In the genomic region with DNA sequence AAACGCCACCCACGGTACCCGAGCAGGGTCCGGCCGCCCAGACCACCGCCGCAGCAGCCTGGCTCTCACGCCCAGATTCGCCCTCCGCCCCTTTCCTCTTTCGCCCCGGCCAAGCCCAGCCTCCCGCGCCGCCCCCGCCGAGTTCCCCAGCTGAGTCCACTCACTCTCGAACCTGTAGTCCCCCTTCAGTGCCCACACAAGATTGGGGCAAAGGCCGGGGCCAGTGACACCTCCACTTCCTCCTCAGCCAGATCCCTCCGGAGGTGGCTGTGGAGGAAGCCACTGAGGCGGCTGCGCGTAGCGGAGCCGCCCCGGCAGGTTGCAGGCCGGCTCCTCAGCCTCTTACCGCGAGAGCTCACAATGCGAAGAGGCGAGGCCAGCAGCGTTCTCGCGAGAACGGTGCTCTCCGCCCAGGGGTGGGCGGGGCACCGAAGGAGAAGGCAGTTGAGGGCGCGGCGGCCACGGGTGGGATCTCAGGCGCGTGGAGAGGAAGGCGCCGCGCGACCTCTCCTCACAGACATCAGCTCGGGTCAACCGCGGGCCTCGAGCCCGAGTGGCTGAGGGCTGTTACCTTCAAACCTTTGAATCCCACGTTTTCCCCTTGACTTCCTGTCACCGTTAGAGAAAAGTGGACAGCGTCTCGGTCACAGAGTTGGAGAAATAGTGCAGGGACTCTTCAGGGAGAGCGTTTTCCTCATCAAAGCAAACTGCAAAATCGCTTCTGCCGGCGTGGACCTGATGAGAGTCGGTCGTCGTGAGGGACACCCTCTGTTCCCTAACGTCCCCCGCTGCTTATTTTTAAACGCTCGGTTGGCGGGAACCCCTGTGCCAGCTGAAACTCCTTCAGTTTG, we compare ENCODE assay signal across 1 cellular context.
TF ChIP-seq lines count a peak whose summit lies in the region.

A gene (minus strand): TSS at position 295 of the 851 bp plus-strand sequence. CDS start 18,098 bp downstream, outside the sequence.

TF ChIP-seq in K562, 482 proteins besides CTCF, POLR2A, EP300 and RAD21 (continued from another document and continues in another):
- TF ChIP-seq, protein P1, sequence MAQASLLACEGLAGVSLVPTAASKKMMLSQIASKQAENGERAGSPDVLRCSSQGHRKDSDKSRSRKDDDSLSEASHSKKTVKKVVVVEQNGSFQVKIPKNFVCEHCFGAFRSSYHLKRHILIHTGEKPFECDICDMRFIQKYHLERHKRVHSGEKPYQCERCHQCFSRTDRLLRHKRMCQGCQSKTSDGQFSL (CRISPR knock-in tag; IDR thresholded peaks at IDR 0.05), result no peak
- TF ChIP-seq, protein P1 (tag; IDR thresholded peaks at IDR 0.05), result no peak
- TF ChIP-seq ETV6 (IDR thresholded peaks at IDR 0.05; ENCODE audit: borderline replicate concordance in 1 of 2, low read depth in 2 of 2, low read length in 1 of 2) (no peak), ETV6 (CRISPR knock-in tag; IDR thresholded peaks at IDR 0.05; ENCODE audit: borderline replicate concordance) (no peak), SAFB2 (IDR thresholded peaks at IDR 0.05; ENCODE audit: borderline replicate concordance, low read depth, low read length, severe bottlenecking) (no peak), HDAC8 (tag; IDR thresholded peaks at IDR 0.05) (no peak), CHD4 (IDR thresholded peaks at IDR 0.05; ENCODE audit: insufficient read depth, insufficient replicate concordance, low read depth, low read length, poor library complexity, severe bottlenecking) (no peak), GTF2A2 (tag; IDR thresholded peaks at IDR 0.05) (no peak), RNF2 (IDR thresholded peaks at IDR 0.05) (peak; percentile 60; the same call in 1 of the 2 replicates), SAP30 (IDR thresholded peaks at IDR 0.05; ENCODE audit: borderline replicate concordance, insufficient read depth, low read depth, low read length, poor library complexity, severe bottlenecking) (no peak), ZKSCAN1 (IDR thresholded peaks at IDR 0.05; ENCODE audit: low read depth, low read length) (0 out of 2 replicates have a peak, but pooled peaks have one; percentile 28), PRMT5 (CRISPR knock-in tag; IDR thresholded peaks at IDR 0.05) (no peak), SLC30A9 (CRISPR knock-in tag; IDR thresholded peaks at IDR 0.05) (no peak), CAMTA2 (CRISPR knock-in tag; conservative IDR thresholded peaks at IDR 0.05) (no peak), JUNB (CRISPR knock-in tag; conservative IDR thresholded peaks at IDR 0.05) (no peak), ZEB2 (IDR thresholded peaks at IDR 0.05) (no peak), ERF (CRISPR knock-in tag; IDR thresholded peaks at IDR 0.05) (no peak), CBX3 (IDR thresholded peaks at IDR 0.05; ENCODE audit: borderline replicate concordance in 1 of 2, low read length in 2 of 2) (peak in 1 of 2 experiments; percentile 48; a peak in 1 of 3 replicates), SUPT5H (IDR thresholded peaks at IDR 0.05) (peak; percentile 97), MTA3 (IDR thresholded peaks at IDR 0.05; ENCODE audit: borderline replicate concordance) (no peak; the same call in 1 of the 2 replicates), PTBP1 (IDR thresholded peaks at IDR 0.05; ENCODE audit: low read depth, low read length) (no peak), ZNF165 (CRISPR knock-in tag; IDR thresholded peaks at IDR 0.05; ENCODE audit: borderline replicate concordance) (no peak), ZNF766 (CRISPR knock-in tag; conservative IDR thresholded peaks at IDR 0.05) (0 out of 2 replicates have a peak, but pooled peaks have one; percentile 37), NCOA4 (IDR thresholded peaks at IDR 0.05; ENCODE audit: partially characterized antibody) (no peak), RBFOX2 (IDR thresholded peaks at IDR 0.05; ENCODE audit: low read depth, low read length) (peak; percentile 96), NONO (IDR thresholded peaks at IDR 0.05; ENCODE audit: low read depth in 2 of 2, low read length in 1 of 2) (no peak), ZNF444 (CRISPR knock-in tag; IDR thresholded peaks at IDR 0.05) (no peak), ZNF695 (CRISPR knock-in tag; IDR thresholded peaks at IDR 0.05) (no peak), EGR1 (conservative IDR thresholded peaks at IDR 0.05) (peak; percentile 81), CBX1 (IDR thresholded peaks at IDR 0.05; ENCODE audit: low read depth) (peak; percentile 95), RBM22 (IDR thresholded peaks at IDR 0.05; ENCODE audit: low read depth, low read length, poor library complexity, severe bottlenecking) (no peak), ZNF583 (CRISPR knock-in tag; IDR thresholded peaks at IDR 0.05) (no peak), ZFP1 (CRISPR knock-in tag; IDR thresholded peaks at IDR 0.05) (no peak), ETV5 (CRISPR knock-in tag; IDR thresholded peaks at IDR 0.05; ENCODE audit: low read depth) (no peak), KAT8 (IDR thresholded peaks at IDR 0.05; ENCODE audit: low read depth) (no peak), BMI1 (IDR thresholded peaks at IDR 0.05; ENCODE audit: low read length) (no peak)
- TF ChIP-seq, protein P2, sequence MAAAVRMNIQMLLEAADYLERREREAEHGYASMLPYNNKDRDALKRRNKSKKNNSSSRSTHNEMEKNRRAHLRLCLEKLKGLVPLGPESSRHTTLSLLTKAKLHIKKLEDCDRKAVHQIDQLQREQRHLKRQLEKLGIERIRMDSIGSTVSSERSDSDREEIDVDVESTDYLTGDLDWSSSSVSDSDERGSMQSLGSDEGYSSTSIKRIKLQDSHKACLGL (CRISPR knock-in tag; IDR thresholded peaks at IDR 0.05; ENCODE audit: borderline replicate concordance, poor library complexity, severe bottlenecking), result no peak
- TF ChIP-seq, protein P3, sequence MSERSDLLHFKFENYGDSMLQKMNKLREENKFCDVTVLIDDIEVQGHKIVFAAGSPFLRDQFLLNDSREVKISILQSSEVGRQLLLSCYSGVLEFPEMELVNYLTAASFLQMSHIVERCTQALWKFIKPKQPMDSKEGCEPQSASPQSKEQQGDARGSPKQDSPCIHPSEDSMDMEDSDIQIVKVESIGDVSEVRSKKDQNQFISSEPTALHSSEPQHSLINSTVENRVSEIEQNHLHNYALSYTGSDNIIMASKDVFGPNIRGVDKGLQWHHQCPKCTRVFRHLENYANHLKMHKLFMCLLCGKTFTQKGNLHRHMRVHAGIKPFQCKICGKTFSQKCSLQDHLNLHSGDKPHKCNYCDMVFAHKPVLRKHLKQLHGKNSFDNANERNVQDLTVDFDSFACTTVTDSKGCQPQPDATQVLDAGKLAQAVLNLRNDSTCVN (CRISPR knock-in tag; IDR thresholded peaks at IDR 0.05), result no peak
- TF ChIP-seq, protein P4, sequence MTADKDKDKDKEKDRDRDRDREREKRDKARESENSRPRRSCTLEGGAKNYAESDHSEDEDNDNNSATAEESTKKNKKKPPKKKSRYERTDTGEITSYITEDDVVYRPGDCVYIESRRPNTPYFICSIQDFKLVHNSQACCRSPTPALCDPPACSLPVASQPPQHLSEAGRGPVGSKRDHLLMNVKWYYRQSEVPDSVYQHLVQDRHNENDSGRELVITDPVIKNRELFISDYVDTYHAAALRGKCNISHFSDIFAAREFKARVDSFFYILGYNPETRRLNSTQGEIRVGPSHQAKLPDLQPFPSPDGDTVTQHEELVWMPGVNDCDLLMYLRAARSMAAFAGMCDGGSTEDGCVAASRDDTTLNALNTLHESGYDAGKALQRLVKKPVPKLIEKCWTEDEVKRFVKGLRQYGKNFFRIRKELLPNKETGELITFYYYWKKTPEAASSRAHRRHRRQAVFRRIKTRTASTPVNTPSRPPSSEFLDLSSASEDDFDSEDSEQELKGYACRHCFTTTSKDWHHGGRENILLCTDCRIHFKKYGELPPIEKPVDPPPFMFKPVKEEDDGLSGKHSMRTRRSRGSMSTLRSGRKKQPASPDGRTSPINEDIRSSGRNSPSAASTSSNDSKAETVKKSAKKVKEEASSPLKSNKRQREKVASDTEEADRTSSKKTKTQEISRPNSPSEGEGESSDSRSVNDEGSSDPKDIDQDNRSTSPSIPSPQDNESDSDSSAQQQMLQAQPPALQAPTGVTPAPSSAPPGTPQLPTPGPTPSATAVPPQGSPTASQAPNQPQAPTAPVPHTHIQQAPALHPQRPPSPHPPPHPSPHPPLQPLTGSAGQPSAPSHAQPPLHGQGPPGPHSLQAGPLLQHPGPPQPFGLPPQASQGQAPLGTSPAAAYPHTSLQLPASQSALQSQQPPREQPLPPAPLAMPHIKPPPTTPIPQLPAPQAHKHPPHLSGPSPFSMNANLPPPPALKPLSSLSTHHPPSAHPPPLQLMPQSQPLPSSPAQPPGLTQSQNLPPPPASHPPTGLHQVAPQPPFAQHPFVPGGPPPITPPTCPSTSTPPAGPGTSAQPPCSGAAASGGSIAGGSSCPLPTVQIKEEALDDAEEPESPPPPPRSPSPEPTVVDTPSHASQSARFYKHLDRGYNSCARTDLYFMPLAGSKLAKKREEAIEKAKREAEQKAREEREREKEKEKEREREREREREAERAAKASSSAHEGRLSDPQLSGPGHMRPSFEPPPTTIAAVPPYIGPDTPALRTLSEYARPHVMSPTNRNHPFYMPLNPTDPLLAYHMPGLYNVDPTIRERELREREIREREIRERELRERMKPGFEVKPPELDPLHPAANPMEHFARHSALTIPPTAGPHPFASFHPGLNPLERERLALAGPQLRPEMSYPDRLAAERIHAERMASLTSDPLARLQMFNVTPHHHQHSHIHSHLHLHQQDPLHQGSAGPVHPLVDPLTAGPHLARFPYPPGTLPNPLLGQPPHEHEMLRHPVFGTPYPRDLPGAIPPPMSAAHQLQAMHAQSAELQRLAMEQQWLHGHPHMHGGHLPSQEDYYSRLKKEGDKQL (CRISPR knock-in tag; IDR thresholded peaks at IDR 0.05; ENCODE audit: borderline replicate concordance), result no peak
- TF ChIP-seq, protein P5, sequence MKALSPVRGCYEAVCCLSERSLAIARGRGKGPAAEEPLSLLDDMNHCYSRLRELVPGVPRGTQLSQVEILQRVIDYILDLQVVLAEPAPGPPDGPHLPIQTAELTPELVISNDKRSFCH (CRISPR knock-in tag; IDR thresholded peaks at IDR 0.05), result no peak
- TF ChIP-seq, protein P5 (tag; IDR thresholded peaks at IDR 0.05), result no peak
- TF ChIP-seq, protein P6, sequence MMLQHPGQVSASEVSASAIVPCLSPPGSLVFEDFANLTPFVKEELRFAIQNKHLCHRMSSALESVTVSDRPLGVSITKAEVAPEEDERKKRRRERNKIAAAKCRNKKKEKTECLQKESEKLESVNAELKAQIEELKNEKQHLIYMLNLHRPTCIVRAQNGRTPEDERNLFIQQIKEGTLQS (IDR thresholded peaks at IDR 0.05), result no peak
- TF ChIP-seq, protein P6 (CRISPR knock-in tag; conservative IDR thresholded peaks at IDR 0.05), result no peak
- TF ChIP-seq, protein P7, sequence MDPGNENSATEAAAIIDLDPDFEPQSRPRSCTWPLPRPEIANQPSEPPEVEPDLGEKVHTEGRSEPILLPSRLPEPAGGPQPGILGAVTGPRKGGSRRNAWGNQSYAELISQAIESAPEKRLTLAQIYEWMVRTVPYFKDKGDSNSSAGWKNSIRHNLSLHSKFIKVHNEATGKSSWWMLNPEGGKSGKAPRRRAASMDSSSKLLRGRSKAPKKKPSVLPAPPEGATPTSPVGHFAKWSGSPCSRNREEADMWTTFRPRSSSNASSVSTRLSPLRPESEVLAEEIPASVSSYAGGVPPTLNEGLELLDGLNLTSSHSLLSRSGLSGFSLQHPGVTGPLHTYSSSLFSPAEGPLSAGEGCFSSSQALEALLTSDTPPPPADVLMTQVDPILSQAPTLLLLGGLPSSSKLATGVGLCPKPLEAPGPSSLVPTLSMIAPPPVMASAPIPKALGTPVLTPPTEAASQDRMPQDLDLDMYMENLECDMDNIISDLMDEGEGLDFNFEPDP (CRISPR knock-in tag; IDR thresholded peaks at IDR 0.05), result no peak
- TF ChIP-seq, protein P8, sequence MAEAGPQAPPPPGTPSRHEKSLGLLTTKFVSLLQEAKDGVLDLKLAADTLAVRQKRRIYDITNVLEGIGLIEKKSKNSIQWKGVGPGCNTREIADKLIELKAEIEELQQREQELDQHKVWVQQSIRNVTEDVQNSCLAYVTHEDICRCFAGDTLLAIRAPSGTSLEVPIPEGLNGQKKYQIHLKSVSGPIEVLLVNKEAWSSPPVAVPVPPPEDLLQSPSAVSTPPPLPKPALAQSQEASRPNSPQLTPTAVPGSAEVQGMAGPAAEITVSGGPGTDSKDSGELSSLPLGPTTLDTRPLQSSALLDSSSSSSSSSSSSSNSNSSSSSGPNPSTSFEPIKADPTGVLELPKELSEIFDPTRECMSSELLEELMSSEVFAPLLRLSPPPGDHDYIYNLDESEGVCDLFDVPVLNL (CRISPR knock-in tag; IDR thresholded peaks at IDR 0.05; ENCODE audit: low read depth), result peak; percentile 20; the same call in 1 of the 2 replicates
- TF ChIP-seq, protein P9, sequence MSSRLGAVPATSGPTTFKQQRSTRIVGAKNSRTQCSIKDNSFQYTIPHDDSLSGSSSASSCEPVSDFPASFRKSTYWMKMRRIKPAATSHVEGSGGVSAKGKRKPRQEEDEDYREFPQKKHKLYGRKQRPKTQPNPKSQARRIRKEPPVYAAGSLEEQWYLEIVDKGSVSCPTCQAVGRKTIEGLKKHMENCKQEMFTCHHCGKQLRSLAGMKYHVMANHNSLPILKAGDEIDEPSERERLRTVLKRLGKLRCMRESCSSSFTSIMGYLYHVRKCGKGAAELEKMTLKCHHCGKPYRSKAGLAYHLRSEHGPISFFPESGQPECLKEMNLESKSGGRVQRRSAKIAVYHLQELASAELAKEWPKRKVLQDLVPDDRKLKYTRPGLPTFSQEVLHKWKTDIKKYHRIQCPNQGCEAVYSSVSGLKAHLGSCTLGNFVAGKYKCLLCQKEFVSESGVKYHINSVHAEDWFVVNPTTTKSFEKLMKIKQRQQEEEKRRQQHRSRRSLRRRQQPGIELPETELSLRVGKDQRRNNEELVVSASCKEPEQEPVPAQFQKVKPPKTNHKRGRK (tag; IDR thresholded peaks at IDR 0.05), result no peak
